ENCODE assay signal across 8 cellular contexts in genomic region chr10:60549686-60550085, GRCh38.
DNase-seq lines count a peak whose midpoint lies in the region; ATAC-seq, FAIRE-seq and TF ChIP-seq lines count a peak whose summit lies in the region.

No MANE protein-coding gene starts in this region.

- H3K4me3 ChIP-seq in keratinocyte (ENCODE audit: control insufficient read depth in 2 of 3, extremely low read depth in 1 of 3, insufficient read depth in 2 of 3, low read depth in 1 of 3, low read length in 3 of 3): no peak overlapping the region

- DNase-seq in CD4-positive, alpha-beta T cell: no peak
- DNase-seq in H54 (ENCODE audit: insufficient read length, low spot score): no peak
- DNase-seq in RCC 7860 (ENCODE audit: low spot score): no peak
- no peak for DNase-seq in keratinocyte (ENCODE audit: low read depth, low spot score)
- no peak for DNase-seq in amniotic stem cell (lab: John Stamatoyannopoulos, UW)

- no peaks in the 10 kb centered on the region for H3K79me2 ChIP-seq in keratinocyte (ENCODE audit: control insufficient read depth, insufficient read depth, low read length)

- no peaks in the 10 kb centered on the region for H3K27me3 Mint-ChIP-seq in CD4-positive, alpha-beta T cell

- POLR2A ChIA-PET in CD4-positive, alpha-beta T cell (lab: Charles Lee): no interaction called here

- no peaks in the 10 kb centered on the region for H3K9me3 ChIP-seq in CD4-positive, alpha-beta T cell (ENCODE audit: control insufficient read depth, low read length)
- H3K9me3 ChIP-seq in keratinocyte (ENCODE audit: control insufficient read depth, low read depth, low read length): no peaks in the 10 kb centered on the region

- no peaks in the 10 kb centered on the region for H3K4me1 ChIP-seq in keratinocyte (ENCODE audit: control insufficient read depth, extremely low read depth, insufficient read depth, low read length)

- no peaks in the 10 kb centered on the region for H4K20me1 ChIP-seq in keratinocyte (ENCODE audit: control insufficient read depth, extremely low read depth, insufficient read depth, low read length)

- H3K36me3 Mint-ChIP-seq in CD4-positive, alpha-beta T cell (ENCODE audit: low read depth): peaks cover 16% of the 10 kb centered on the region

- no peak for ATAC-seq in CD4-positive, alpha-beta T cell (ENCODE audit: poor library complexity)
- ATAC-seq in GM21737 (IDR thresholded peaks at IDR 0.05; ENCODE audit: unreplicated experiment) (no peak), GM19328 (IDR thresholded peaks at IDR 0.05; ENCODE audit: unreplicated experiment) (no peak), GM21515 (IDR thresholded peaks at IDR 0.05; ENCODE audit: unreplicated experiment) (no peak)

- no peaks in the 10 kb centered on the region for H3K27me3 ChIP-seq in CD4-positive, alpha-beta T cell (ENCODE audit: control insufficient read depth, insufficient read depth, low read length)
- no peaks in the 10 kb centered on the region for H3K27me3 ChIP-seq in keratinocyte (ENCODE audit: control insufficient read depth, extremely low read depth, insufficient read depth, low read length)

- peak; percentile 91 for FAIRE-seq in H54 (lab: Jason Lieb, UNC)
- FAIRE-seq in RCC 7860 (lab: Jason Lieb, UNC): peak; percentile 77
- no peak for FAIRE-seq in keratinocyte (lab: Jason Lieb, UNC)

- no peak overlapping the region for H3K4me2 ChIP-seq in keratinocyte (ENCODE audit: control insufficient read depth, extremely low read depth, insufficient read depth, low read depth, low read length)

- peak; percentile 57 for TF ChIP-seq CTCF in CD4-positive, alpha-beta T cell (IDR thresholded peaks at IDR 0.05)
- TF ChIP-seq CTCF in keratinocyte (optimal IDR thresholded peaks at IDR 0.05 in 1 of 3, IDR thresholded peaks at IDR 0.05 in 1 of 3, conservative IDR thresholded peaks at IDR 0.05 in 1 of 3; ENCODE audit: extremely low read depth in 1 of 3, insufficient read depth in 2 of 3, low read length in 3 of 3): peak in 2 of 3 experiments; percentile 44 to 46

- no peaks in the 10 kb centered on the region for H3K36me3 ChIP-seq in keratinocyte (ENCODE audit: control insufficient read depth in 2 of 2, extremely low read depth in 1 of 2, insufficient read depth in 2 of 2, low read length in 2 of 2)

- TF ChIP-seq POLR2A in H54 (IDR thresholded peaks at IDR 0.05; ENCODE audit: low read depth, low read length): no peak

- H3K9ac ChIP-seq in keratinocyte (ENCODE audit: control insufficient read depth, extremely low read depth, insufficient read depth, low read length): no peak overlapping the region

- H3K27ac Mint-ChIP-seq in CD4-positive, alpha-beta T cell: no peak overlapping the region

- H3K4me1 Mint-ChIP-seq in CD4-positive, alpha-beta T cell (ENCODE audit: low read depth): no peaks in the 10 kb centered on the region

- H2AFZ ChIP-seq in keratinocyte (ENCODE audit: control insufficient read depth, low read length): no peak overlapping the region

- H3K4me3 Mint-ChIP-seq in CD4-positive, alpha-beta T cell: no peak overlapping the region

- dilution Hi-C loops in keratinocyte (cut with MboI; ENCODE audit: extremely low pct_ligation_motif_present, low sequenced_read_pairs): loop anchor here (5.0 to 10.0 kb wide), 2 partner anchors 55 to 97 kb away; no protein-coding TSS in a partner anchor

- H3K9me1 ChIP-seq in keratinocyte (ENCODE audit: control insufficient read depth, extremely low read depth, insufficient read depth, low read length): no peaks in the 10 kb centered on the region

- no peak overlapping the region for H3K27ac ChIP-seq in CD4-positive, alpha-beta T cell (ENCODE audit: low read depth, low read length)
- no peak overlapping the region for H3K27ac ChIP-seq in keratinocyte (ENCODE audit: control insufficient read depth, insufficient read depth, low read length)

- CTCF ChIA-PET in CD4-positive, alpha-beta T cell (lab: Charles Lee): no interaction called here

- intact Hi-C loops in CD4-positive, alpha-beta T cell (cut with DNase I, micrococcal nuclease): loop anchor here (2.0 to 5.0 kb wide), 2 partner anchors 218 to 219 kb away; no protein-coding TSS in a partner anchor

- peaks cover 5% of the 10 kb centered on the region for H3K9me3 Mint-ChIP-seq in CD4-positive, alpha-beta T cell
